Comparison of ENCODE assay signal across 7 cellular contexts in the genomic region with DNA sequence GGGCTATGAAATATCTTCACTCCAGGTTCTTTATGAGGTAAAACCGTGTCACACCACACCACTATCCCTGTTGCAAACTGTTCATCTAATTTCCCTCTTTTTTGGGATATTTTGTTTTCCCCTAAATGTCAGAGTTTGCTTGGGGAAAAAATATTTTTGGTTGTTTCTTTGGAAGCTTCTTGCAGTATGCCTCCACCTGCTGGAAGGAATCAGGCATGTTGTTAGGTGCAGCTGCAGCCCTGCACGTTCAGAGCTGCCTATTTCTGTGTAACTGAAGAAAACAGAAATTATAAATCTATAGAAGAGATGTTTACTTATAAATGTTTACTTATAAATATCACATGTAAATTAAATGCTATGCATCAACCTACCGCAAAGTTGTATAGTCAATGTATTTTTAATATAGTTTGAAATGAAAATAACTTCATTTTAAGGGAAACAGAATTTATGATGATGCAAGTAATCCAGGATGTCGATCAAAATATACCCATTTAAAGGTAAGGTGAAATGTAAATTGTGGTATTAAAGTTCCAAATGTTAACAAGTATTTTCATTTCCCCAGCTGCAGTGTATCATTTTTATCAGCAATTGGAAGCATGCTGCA.
DNase-seq lines count a peak whose midpoint lies in the region; ATAC-seq and TF ChIP-seq lines count a peak whose summit lies in the region.

No MANE protein-coding gene starts in this region.

- H3K36me3 ChIP-seq in HCT116 (ENCODE audit: control insufficient read depth in 1 of 2, insufficient read depth in 2 of 2, low read length in 2 of 2) (no peaks in the 10 kb centered on the region), neural cell (ENCODE audit: insufficient read depth, low read length) (no peaks in the 10 kb centered on the region)

- no peak for TF ChIP-seq EP300 in neural cell (conservative IDR thresholded peaks at IDR 0.05; ENCODE audit: poor library complexity, severe bottlenecking)

- no peaks in the 10 kb centered on the region for H3K4me1 ChIP-seq in HCT116 (ENCODE audit: control insufficient read depth in 1 of 2, insufficient read depth in 2 of 2, low read length in 2 of 2)

- no peaks in the 10 kb centered on the region for H3F3A ChIP-seq in neural cell (ENCODE audit: insufficient read depth, low read length, poor library complexity, severe bottlenecking)

- H3K9me2 ChIP-seq in HCT116 (ENCODE audit: insufficient read depth): no peaks in the 10 kb centered on the region
- no peaks in the 10 kb centered on the region for H3K9me2 ChIP-seq in neural cell (ENCODE audit: insufficient read depth, low read length)

- H3K27me3 ChIP-seq in HCT116 (ENCODE audit: insufficient read depth, low read length) (peaks cover 18% of the 10 kb centered on the region; the same call in 1 of the 2 replicates), neural cell (ENCODE audit: insufficient read depth, low read depth, low read length) (no peaks in the 10 kb centered on the region)

- H3K4me3 ChIP-seq in HCT116 (replicated peaks in 1 of 2; ENCODE audit: low read depth in 1 of 2, low read length in 2 of 2) (no peak overlapping the region), neural cell (ENCODE audit: low read length) (no peak overlapping the region)

- TF ChIP-seq RAD21 in HCT116 (IDR thresholded peaks at IDR 0.05; ENCODE audit: low read depth): peak; percentile 48; the same call in 1 of the 2 replicates
- TF ChIP-seq RAD21 in neural cell (conservative IDR thresholded peaks at IDR 0.05): peak; percentile 76

- POLR2A ChIA-PET in HCT116 (lab: Charles Lee): no interaction called here

- H3K4me2 ChIP-seq in HCT116 (ENCODE audit: low read length) (no peak overlapping the region), neural cell (ENCODE audit: low read length) (no peak overlapping the region)

- TF ChIP-seq POLR2A in HCT116 (IDR thresholded peaks at IDR 0.05; ENCODE audit: borderline replicate concordance, extremely low read depth, insufficient read depth, insufficient read length): no peak

- H3K27ac ChIP-seq in HCT116 (ENCODE audit: low read depth, low read length) (no peak overlapping the region), neural cell (ENCODE audit: low read length) (no peak overlapping the region)

- H3K9ac ChIP-seq in HCT116 (ENCODE audit: low read length) (no peak overlapping the region), neural cell (ENCODE audit: low read length) (no peak overlapping the region)

- no TSS peak for BruUV-seq in HCT116 (replicated peaks; lab: Mats Ljungman, UMichigan)

- H2AFZ ChIP-seq in HCT116 (ENCODE audit: low read depth, low read length, poor library complexity, severe bottlenecking): peak overlapping the region; percentile 4
- H2AFZ ChIP-seq in neural cell (ENCODE audit: low read depth, low read length): no peak overlapping the region

- intact Hi-C loops in HCT116 (cut with micrococcal nuclease): loop anchor here (5.0 kb wide), 1 partner anchor 1605 kb away; no protein-coding TSS in a partner anchor

- peak; percentile 66 for ATAC-seq in HCT116
- ATAC-seq in HG02642 (IDR thresholded peaks at IDR 0.05; ENCODE audit: poor library complexity, unreplicated experiment): no peak

- DNase-seq in HCT116 (ENCODE audit: low read depth, low spot score): peak; percentile 35
- DNase-seq in NCI-H510A (lab: John Stamatoyannopoulos, UW): peak; percentile 22
- peak; percentile 32 for DNase-seq in dedifferentiated amniotic fluid mesenchymal stem cell (ENCODE audit: extremely low spot score)
- DNase-seq in activated naive CD4-positive, alpha-beta T cell treated with anti-CD3 and anti-CD28 coated beads, Interleukin-2, amount 50 U/mL, for 16 hours: no peak
- no peak for DNase-seq in NCI-H446 treated with DMSO at 0.1 percent for 48 hours (lab: John Stamatoyannopoulos, UW)

- RAD21 ChIA-PET in HCT116 (lab: Charles Lee; ENCODE audit: low non-redundant PET in 1 of 2, low total read pairs in 2 of 2, uncharacterized antibody in 2 of 2, unreplicated experiment in 2 of 2): no interaction called here

- TF ChIP-seq CTCF in HCT116 (IDR thresholded peaks at IDR 0.05 in 2 of 3, conservative IDR thresholded peaks at IDR 0.05 in 1 of 3; ENCODE audit: borderline replicate concordance in 1 of 3, insufficient read depth in 1 of 3, low read depth in 2 of 3, low read length in 2 of 3) (peak; percentile 27 to 83 (median 73); a peak in 5 of 6 replicates), neural cell (IDR thresholded peaks at IDR 0.05; ENCODE audit: poor library complexity, severe bottlenecking) (peak; percentile 77)

- H3K79me2 ChIP-seq in HCT116 (ENCODE audit: insufficient read depth, low read length) (no peaks in the 10 kb centered on the region), neural cell (replicated peaks; ENCODE audit: insufficient read depth, low read length) (no peaks in the 10 kb centered on the region)

- CTCF ChIA-PET in HCT116 (lab: Charles Lee): interaction anchor here (0.7 to 1.3 kb wide), 7 partner anchors 8 to 453 kb away, joined by 3 to 6 read pairs (median 3); no protein-coding TSS in a partner anchor

- no peaks in the 10 kb centered on the region for H4K20me1 ChIP-seq in HCT116 (ENCODE audit: insufficient read depth)
- H4K20me1 ChIP-seq in neural cell (ENCODE audit: insufficient read depth): no peaks in the 10 kb centered on the region

- H3K9me3 ChIP-seq in HCT116 (ENCODE audit: control insufficient read depth in 1 of 2, insufficient read depth in 1 of 2, low read depth in 1 of 2, low read length in 2 of 2) (no peaks in the 10 kb centered on the region), neural cell (ENCODE audit: low read length) (no peaks in the 10 kb centered on the region)

TF ChIP-seq in HCT116, 20 proteins besides CTCF, POLR2A, EP300 and RAD21:
- TF ChIP-seq EZH2phosphoT487 (IDR thresholded peaks at IDR 0.05; ENCODE audit: borderline replicate concordance) (no peak), ZFX (IDR thresholded peaks at IDR 0.05) (no peak), YY1 (IDR thresholded peaks at IDR 0.05; ENCODE audit: extremely low read depth, insufficient replicate concordance, low read depth, low read length) (peak; percentile 19), ZNF274 (IDR thresholded peaks at IDR 0.05; ENCODE audit: low read depth, low read length) (no peak)
- TF ChIP-seq, protein P1, sequence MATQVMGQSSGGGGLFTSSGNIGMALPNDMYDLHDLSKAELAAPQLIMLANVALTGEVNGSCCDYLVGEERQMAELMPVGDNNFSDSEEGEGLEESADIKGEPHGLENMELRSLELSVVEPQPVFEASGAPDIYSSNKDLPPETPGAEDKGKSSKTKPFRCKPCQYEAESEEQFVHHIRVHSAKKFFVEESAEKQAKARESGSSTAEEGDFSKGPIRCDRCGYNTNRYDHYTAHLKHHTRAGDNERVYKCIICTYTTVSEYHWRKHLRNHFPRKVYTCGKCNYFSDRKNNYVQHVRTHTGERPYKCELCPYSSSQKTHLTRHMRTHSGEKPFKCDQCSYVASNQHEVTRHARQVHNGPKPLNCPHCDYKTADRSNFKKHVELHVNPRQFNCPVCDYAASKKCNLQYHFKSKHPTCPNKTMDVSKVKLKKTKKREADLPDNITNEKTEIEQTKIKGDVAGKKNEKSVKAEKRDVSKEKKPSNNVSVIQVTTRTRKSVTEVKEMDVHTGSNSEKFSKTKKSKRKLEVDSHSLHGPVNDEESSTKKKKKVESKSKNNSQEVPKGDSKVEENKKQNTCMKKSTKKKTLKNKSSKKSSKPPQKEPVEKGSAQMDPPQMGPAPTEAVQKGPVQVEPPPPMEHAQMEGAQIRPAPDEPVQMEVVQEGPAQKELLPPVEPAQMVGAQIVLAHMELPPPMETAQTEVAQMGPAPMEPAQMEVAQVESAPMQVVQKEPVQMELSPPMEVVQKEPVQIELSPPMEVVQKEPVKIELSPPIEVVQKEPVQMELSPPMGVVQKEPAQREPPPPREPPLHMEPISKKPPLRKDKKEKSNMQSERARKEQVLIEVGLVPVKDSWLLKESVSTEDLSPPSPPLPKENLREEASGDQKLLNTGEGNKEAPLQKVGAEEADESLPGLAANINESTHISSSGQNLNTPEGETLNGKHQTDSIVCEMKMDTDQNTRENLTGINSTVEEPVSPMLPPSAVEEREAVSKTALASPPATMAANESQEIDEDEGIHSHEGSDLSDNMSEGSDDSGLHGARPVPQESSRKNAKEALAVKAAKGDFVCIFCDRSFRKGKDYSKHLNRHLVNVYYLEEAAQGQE (IDR thresholded peaks at IDR 0.05; ENCODE audit: low read depth): no peak

TF ChIP-seq in neural cell, 6 proteins besides CTCF, POLR2A, EP300 and RAD21:
- TF ChIP-seq SMC3 (conservative IDR thresholded peaks at IDR 0.05; ENCODE audit: poor library complexity) (peak; percentile 78), POLR2AphosphoS5 (IDR thresholded peaks at IDR 0.05) (no peak)

Comparison
In these comparisons a context has a peak if more than half of its experiments do, and no peak if none do; other contexts are left out.
1. DNase-seq: peak in HCT116 (single experiment), NCI-H510A (single experiment) and dedifferentiated amniotic fluid mesenchymal stem cell (single experiment); none in activated naive CD4-positive, alpha-beta T cell treated with anti-CD3 and anti-CD28 coated beads, Interleukin-2, amount 50 U/mL, for 16 hours (single experiment) and NCI-H446 treated with DMSO at 0.1 percent for 48 hours (single experiment).